Comparison of ENCODE assay signal across 23 cellular contexts in the genomic region with DNA sequence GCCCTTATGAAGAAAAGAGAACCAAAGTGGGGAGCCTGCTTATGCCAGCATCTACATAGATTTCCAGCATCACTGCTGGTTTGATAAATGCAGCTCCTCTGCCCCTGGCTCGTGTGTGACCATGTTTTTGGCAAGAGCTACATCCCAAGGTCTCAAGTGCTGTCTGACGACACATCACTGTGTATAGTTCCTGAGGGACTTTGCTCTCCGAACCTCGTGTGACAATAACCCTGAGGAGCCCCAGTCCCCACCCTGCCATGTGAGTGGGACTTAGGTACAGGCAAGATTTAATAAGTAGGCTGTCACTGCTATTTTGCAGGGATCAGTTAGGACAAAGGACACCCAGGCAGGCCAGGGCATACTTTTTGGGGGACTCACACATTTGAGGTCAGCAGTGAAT. TPM values are rescaled to one million over a fixed set of nuclear protein-coding genes. Genes with fewer than 3 reads are reported as not detected.
DNase-seq lines count a peak whose midpoint lies in the region; ATAC-seq, FAIRE-seq and TF ChIP-seq lines count a peak whose summit lies in the region.
"Had no signal": no experiment of that assay in that cellular context is flagged by ENCODE, and none has a peak within 500 bp of the region (broad histone marks: within the 10 kb centered on the region; RNA-seq: fewer than 3 reads in every experiment).

No MANE protein-coding gene starts in this region.

- H3K9ac ChIP-seq in HepG2 (ENCODE audit: insufficient read depth, low read depth, low read length), result no peak overlapping the region
- H3K9ac ChIP-seq: GM23248 had no signal

- H3K9me3 Mint-ChIP-seq in nephron progenitor cell, result peaks cover 7% of the 10 kb centered on the region
- H3K9me3 Mint-ChIP-seq: CD8-positive, alpha-beta T cell; IgD-negative memory B cell had no signal

- H3K27me3 Mint-ChIP-seq in nephron progenitor cell (ENCODE audit: low read depth, poor library complexity), result peaks cover 6% of the 10 kb centered on the region
- H3K27me3 Mint-ChIP-seq: IgD-negative memory B cell had no signal

- H3K4me1 Mint-ChIP-seq in nephron progenitor cell, result peaks cover 47% of the 10 kb centered on the region

- DNase-seq in HepG2 (ENCODE audit: low spot score) (no peak), right lobe of liver (no peak), Panc1 (ENCODE audit: low read depth, low spot score) (no peak), hepatocyte (ENCODE audit: low spot score) (no peak), small intestine (peak; percentile 69), nephron progenitor cell (no peak)
- DNase-seq: CD8-positive, alpha-beta T cell; COR-L47; DND-41; GDM1; GM23248 had no signal

- ATAC-seq in HepG2 (no peak), right lobe of liver (no peak), Panc1 (no peak), esophagus mucosa (no peak), HG02610 (IDR thresholded peaks at IDR 0.05; ENCODE audit: unreplicated experiment) (no peak)
- ATAC-seq: CD8-positive, alpha-beta T cell; HCT116 had no signal

- H3K4me1 ChIP-seq in HepG2 (ENCODE audit: insufficient read depth, low read length), result peaks cover 59% of the 10 kb centered on the region
- peaks cover 0 to 12% (median 0%) of the 10 kb centered on the region in 4 donors for H3K4me1 ChIP-seq in right lobe of liver
- peaks cover 30% of the 10 kb centered on the region for H3K4me1 ChIP-seq in Panc1 (ENCODE audit: control insufficient read depth, insufficient read depth, low read length)
- H3K4me1 ChIP-seq in hepatocyte (ENCODE audit: insufficient read depth), result peaks cover 4% of the 10 kb centered on the region
- H3K4me1 ChIP-seq in small intestine (ENCODE audit: control insufficient read depth in 2 of 2, insufficient read depth in 1 of 2, low read depth in 1 of 2, low read length in 1 of 2), result no peaks in the 10 kb centered on the region

- H3K36me3 ChIP-seq in HepG2 (replicated peaks in 1 of 2; ENCODE audit: control insufficient read depth in 1 of 2, insufficient read depth in 2 of 2, low read length in 2 of 2) (no peaks in the 10 kb centered on the region), right lobe of liver (no peaks in the 10 kb centered on the region), Panc1 (ENCODE audit: control insufficient read depth, insufficient read depth, low read length) (no peaks in the 10 kb centered on the region), hepatocyte (replicated peaks; ENCODE audit: insufficient read depth, low read depth) (no peaks in the 10 kb centered on the region), small intestine (ENCODE audit: control insufficient read depth in 2 of 2, insufficient read depth in 2 of 2, low read length in 2 of 2) (no peaks in the 10 kb centered on the region)

- CTCF ChIA-PET in HepG2 (lab: Yijun Ruan, JAX; ENCODE audit: low intra/inter-chr PET ratio, low total read pairs) (no interaction called here), Panc1 (lab: Charles Lee) (no interaction called here)

- TF ChIP-seq CTCF in HepG2 (CRISPR knock-in tag; IDR thresholded peaks at IDR 0.05), result no peak
- TF ChIP-seq CTCF in right lobe of liver (IDR thresholded peaks at IDR 0.05), result no peak
- no peak for TF ChIP-seq CTCF in Panc1 (IDR thresholded peaks at IDR 0.05)
- no peak for TF ChIP-seq CTCF in hepatocyte (IDR thresholded peaks at IDR 0.05; ENCODE audit: poor library complexity)
- no peak for TF ChIP-seq CTCF in nephron progenitor cell (IDR thresholded peaks at IDR 0.05)

- no peaks in the 10 kb centered on the region for H3K9me2 ChIP-seq in hepatocyte (replicated peaks; ENCODE audit: insufficient read depth)

- H3K27me3 ChIP-seq in HepG2 (ENCODE audit: control insufficient read depth in 1 of 2, insufficient read depth in 2 of 2, low read length in 2 of 2), result 0 out of 5 replicates have a peak, but pooled peaks cover 0 to 3% of the 10 kb centered on the region in 2 experiments
- H3K27me3 ChIP-seq in right lobe of liver, result no peaks in the 10 kb centered on the region
- no peaks in the 10 kb centered on the region for H3K27me3 ChIP-seq in Panc1 (ENCODE audit: control insufficient read depth, insufficient read depth, low read length)
- no peaks in the 10 kb centered on the region for H3K27me3 ChIP-seq in hepatocyte
- no peaks in the 10 kb centered on the region for H3K27me3 ChIP-seq in small intestine (ENCODE audit: control insufficient read depth in 2 of 2, insufficient read depth in 2 of 2, low read length in 2 of 2)

- POLR2A ChIA-PET in HepG2 (lab: Yijun Ruan, JAX) (interaction anchor here (0.9 kb wide), 1 partner anchor 23 kb away, joined by 3 read pairs; no protein-coding TSS in a partner anchor), Panc1 (lab: Charles Lee) (no interaction called here)

- BruUV-seq in HepG2 (replicated peaks; lab: Mats Ljungman, UMichigan) (no TSS peak), Panc1 (replicated peaks; lab: Mats Ljungman, UMichigan) (no TSS peak)

- H3K27ac ChIP-seq in HepG2 (ENCODE audit: extremely low read length, insufficient read depth, low read length) (no peak overlapping the region), right lobe of liver (no peak overlapping the region), Panc1 (ENCODE audit: low read length) (peak overlapping the region; percentile 36; the same call in 1 of the 2 replicates), hepatocyte (peak overlapping the region; percentile 34), small intestine (ENCODE audit: low read depth in 1 of 2, low read length in 1 of 2) (no peak overlapping the region)
- H3K27ac ChIP-seq: GM23248, HL-60 had no signal

- H3K4me3 ChIP-seq in HepG2 (replicated peaks in 1 of 3; ENCODE audit: insufficient read depth in 1 of 3, low read depth in 2 of 3, low read length in 3 of 3), result no peak overlapping the region
- no peak overlapping the region for H3K4me3 ChIP-seq in right lobe of liver
- no peak overlapping the region for H3K4me3 ChIP-seq in Panc1 (ENCODE audit: low read depth in 2 of 2, low read length in 2 of 2)
- no peak overlapping the region for H3K4me3 ChIP-seq in hepatocyte
- no peak overlapping the region for H3K4me3 ChIP-seq in small intestine (ENCODE audit: low read depth in 1 of 2, low read length in 2 of 2)
- H3K4me3 ChIP-seq: GM23248 had no signal

- FAIRE-seq in HepG2 (lab: Jason Lieb, UNC) (no peak), small intestine (lab: Jason Lieb, UNC) (no peak)
- FAIRE-seq: A204.1, D721Med, GM12892, GM19239, H54 had no signal

- H2AFZ ChIP-seq in HepG2 (ENCODE audit: low read length) (no peak overlapping the region), hepatocyte (no peak overlapping the region)
- H2AFZ ChIP-seq: GM23248 had no signal

- H3K27ac Mint-ChIP-seq in nephron progenitor cell, result no peak overlapping the region
- H3K27ac Mint-ChIP-seq: B cell; CD14-positive monocyte; CD8-positive, alpha-beta T cell; IgD-negative memory B cell had no signal

- intact Hi-C loops in HepG2 (cut with micrococcal nuclease; ENCODE audit: unreplicated experiment), result loop anchor here (5.0 kb wide), 1 partner anchor 284 kb away; no protein-coding TSS in a partner anchor
- intact Hi-C loops in right lobe of liver (cut with DNase I), result no loop called here
- intact Hi-C loops in Panc1 (cut with micrococcal nuclease; ENCODE audit: unreplicated experiment), result loop anchor here (10.0 kb wide), 1 partner anchor 131 kb away; no protein-coding TSS in a partner anchor

- WGBS in HepG2 (ENCODE audit: low lambda C conversion rate), result 17% methylated on average over 4 of the region's 4 CpGs
- WGBS in right lobe of liver (ENCODE audit: insufficient coverage, low coverage, low lambda C conversion rate, missing lambda C conversion rate), result 82% methylated on average over 3 of the region's 4 CpGs
- 75% methylated on average over 4 of the region's 4 CpGs for WGBS in hepatocyte (ENCODE audit: low lambda C conversion rate, missing lambda C conversion rate)
- WGBS in small intestine, 3 donors, result 20 to 55% (median 36%) methylated on average over 4 of the region's 4 CpGs

- TF ChIP-seq POLR2A in HepG2 (IDR thresholded peaks at IDR 0.05; ENCODE audit: insufficient read depth in 1 of 2, low read depth in 2 of 2, low read length in 2 of 2) (no peak), right lobe of liver (IDR thresholded peaks at IDR 0.05) (no peak)

- H3K4me2 ChIP-seq in HepG2 (ENCODE audit: low read depth, low read length) (peak overlapping the region; percentile 49; the same call in 1 of the 2 replicates), hepatocyte (no peak overlapping the region)

- H3K4me3 Mint-ChIP-seq in nephron progenitor cell, result no peak overlapping the region
- H3K4me3 Mint-ChIP-seq: B cell; CD14-positive monocyte; CD8-positive, alpha-beta T cell; IgD-negative memory B cell had no signal

- H3K9me3 ChIP-seq in HepG2 (ENCODE audit: low read length) (no peaks in the 10 kb centered on the region), right lobe of liver (no peaks in the 10 kb centered on the region), Panc1 (ENCODE audit: control insufficient read depth, insufficient read depth, low read depth, low read length) (no peaks in the 10 kb centered on the region), hepatocyte (ENCODE audit: low read depth) (no peaks in the 10 kb centered on the region), small intestine (ENCODE audit: control insufficient read depth, low read depth) (no peaks in the 10 kb centered on the region)

- in situ Hi-C loops in HepG2 (cut with HindIII; ENCODE audit: extremely low pct_ligation_motif_present, low pct_unique_long_range_greater_than_20kb), result loop anchor here (25.0 kb wide), 1 partner anchor 284 kb away; no protein-coding TSS in a partner anchor
- in situ Hi-C loops in Panc1 (cut with HindIII; ENCODE audit: low pct_unique_long_range_greater_than_20kb, low sequenced_read_pairs), result no loop called here

- H3K36me3 Mint-ChIP-seq in nephron progenitor cell (ENCODE audit: low read depth), result peaks cover under 1% of the 10 kb centered on the region
- H3K36me3 Mint-ChIP-seq: CD8-positive, alpha-beta T cell; IgD-negative memory B cell had no signal

- TF ChIP-seq EP300 in HepG2 (IDR thresholded peaks at IDR 0.05; ENCODE audit: low read depth in 2 of 2, low read length in 2 of 2), result no peak
- TF ChIP-seq EP300 in HepG2 (CRISPR knock-in tag; IDR thresholded peaks at IDR 0.05; ENCODE audit: borderline replicate concordance), result no peak

- H3K79me2 ChIP-seq in HepG2 (ENCODE audit: insufficient read depth, low read length), result no peaks in the 10 kb centered on the region
- H3K79me2 ChIP-seq in hepatocyte, result no peaks in the 10 kb centered on the region

- TF ChIP-seq RAD21 in HepG2 (CRISPR knock-in tag; IDR thresholded peaks at IDR 0.05), result no peak

- H4K20me1 ChIP-seq in HepG2 (ENCODE audit: insufficient read depth, low read length) (no peaks in the 10 kb centered on the region), hepatocyte (ENCODE audit: insufficient read depth, poor library complexity, severe bottlenecking) (no peaks in the 10 kb centered on the region)

RNA-seq across cellular contexts. Expression of a gene that starts 28.8 kb away (rescaled TPM):
- total RNA-seq in HepG2 (2016; rRNA removed; fragmentation: Illumina TruSeq; extraction: Trizol) (18.6 and 21.9 TPM in 2 replicates), right lobe of liver (10 to 100 TPM; 17.5 to 38.4 (median 25.0) TPM), Panc1 (2021; ENCODE audit: unreplicated experiment) (217 TPM), hepatocyte (39.8 and 46.0 TPM in 2 replicates), esophagus mucosa (33.0 TPM)
- 254 and 312 TPM in 2 replicates for total RNA-seq in HepG2 (2016; cell fraction: cytosol; rRNA removed; fragmentation: Illumina TruSeq; extraction: Trizol; ENCODE audit: low read depth)
- 13.9 and 17.5 TPM in 2 replicates for total RNA-seq in HepG2 (2016; cell fraction: insoluble cytoplasmic fraction; rRNA removed; fragmentation: Illumina TruSeq; extraction: Trizol)
- 58.9 and 60.2 TPM in 2 replicates for total RNA-seq in HepG2 (2016; cell fraction: membrane; rRNA removed; fragmentation: Illumina TruSeq; extraction: Trizol)
- 39.1 and 43.0 TPM in 2 replicates for total RNA-seq in HepG2 (2016; cell fraction: nucleus; rRNA removed; fragmentation: Illumina TruSeq; extraction: Trizol)
- polyA plus RNA-seq in HepG2 (2011; rRNA removed) (15.9 and 18.3 TPM in 2 replicates), hepatocyte (62.8 and 74.3 TPM in 2 replicates), small intestine (10 to 100 TPM; 19.5 to 28.1 (median 23.5) TPM)
- 7.2 and 7.4 TPM in 2 replicates for polyA plus RNA-seq in HepG2 (2011; cell fraction: cytosol; rRNA removed)
- polyA plus RNA-seq in HepG2 (2011; cell fraction: nucleus; rRNA removed), result 66.9 and 79.6 TPM in 2 replicates
- 42.4 and 45.9 TPM in 2 replicates for polyA plus RNA-seq in HepG2 (2012)
- polyA plus RNA-seq in HepG2 (2016; cell fraction: cytosol; fragmentation: Illumina TruSeq; extraction: Trizol; ENCODE audit: low read depth), result 1.7 and 2.2 TPM in 2 replicates
- polyA plus RNA-seq in HepG2 (2016; cell fraction: insoluble cytoplasmic fraction; fragmentation: Illumina TruSeq; extraction: Trizol; ENCODE audit: low read depth), result 11.9 and 19.5 TPM in 2 replicates
- 5.0 and 7.3 TPM in 2 replicates for polyA plus RNA-seq in HepG2 (2016; cell fraction: membrane; fragmentation: Illumina TruSeq; extraction: Trizol; ENCODE audit: low read depth)
- 58.3 and 59.3 TPM in 2 replicates for polyA plus RNA-seq in HepG2 (2016; cell fraction: nucleus; fragmentation: Illumina TruSeq; extraction: Trizol; ENCODE audit: insufficient read depth, low read depth)
- polyA minus RNA-seq in HepG2 (2011; rRNA and poly(A)+ RNA removed; ENCODE audit: low replicate concordance), result 39.2 and 98.5 TPM in 2 replicates
- polyA minus RNA-seq in HepG2 (2011; cell fraction: cytosol; rRNA and poly(A)+ RNA removed), result 79.8 and 99.4 TPM in 2 replicates
- 178 and 188 TPM in 2 replicates for polyA minus RNA-seq in HepG2 (2011; cell fraction: nucleus; rRNA and poly(A)+ RNA removed)
- 196 TPM for polyA plus RNA-seq in Panc1 (2012; ENCODE audit: insufficient read length)

RNA-seq across cellular contexts. Expression of a gene that starts 32.2 kb away (rescaled TPM):
- total RNA-seq in HepG2 (2016; rRNA removed; fragmentation: Illumina TruSeq; extraction: Trizol), result 1,559 and 2,216 TPM in 2 replicates
- total RNA-seq in HepG2 (2016; cell fraction: cytosol; rRNA removed; fragmentation: Illumina TruSeq; extraction: Trizol; ENCODE audit: low read depth), result 233 and 251 TPM in 2 replicates
- 1,559 and 2,270 TPM in 2 replicates for total RNA-seq in HepG2 (2016; cell fraction: insoluble cytoplasmic fraction; rRNA removed; fragmentation: Illumina TruSeq; extraction: Trizol)
- total RNA-seq in HepG2 (2016; cell fraction: membrane; rRNA removed; fragmentation: Illumina TruSeq; extraction: Trizol), result 352 and 366 TPM in 2 replicates
- total RNA-seq in HepG2 (2016; cell fraction: nucleus; rRNA removed; fragmentation: Illumina TruSeq; extraction: Trizol), result 647 and 688 TPM in 2 replicates
- polyA plus RNA-seq in HepG2 (2011; rRNA removed), result 2,835 and 3,103 TPM in 2 replicates
- polyA plus RNA-seq in HepG2 (2011; cell fraction: cytosol; rRNA removed), result 2,814 and 3,536 TPM in 2 replicates
- polyA plus RNA-seq in HepG2 (2011; cell fraction: nucleus; rRNA removed), result 1,312 and 1,364 TPM in 2 replicates
- 2,599 and 3,087 TPM in 2 replicates for polyA plus RNA-seq in HepG2 (2012)
- polyA plus RNA-seq in HepG2 (2016; cell fraction: cytosol; fragmentation: Illumina TruSeq; extraction: Trizol; ENCODE audit: low read depth), result 244 and 257 TPM in 2 replicates
- polyA plus RNA-seq in HepG2 (2016; cell fraction: insoluble cytoplasmic fraction; fragmentation: Illumina TruSeq; extraction: Trizol; ENCODE audit: low read depth), result 2,184 and 2,214 TPM in 2 replicates
- 258 and 284 TPM in 2 replicates for polyA plus RNA-seq in HepG2 (2016; cell fraction: membrane; fragmentation: Illumina TruSeq; extraction: Trizol; ENCODE audit: low read depth)
- polyA plus RNA-seq in HepG2 (2016; cell fraction: nucleus; fragmentation: Illumina TruSeq; extraction: Trizol; ENCODE audit: insufficient read depth, low read depth), result 796 and 841 TPM in 2 replicates
- polyA minus RNA-seq in HepG2 (2011; rRNA and poly(A)+ RNA removed; ENCODE audit: low replicate concordance), result 4,265 and 4,548 TPM in 2 replicates
- polyA minus RNA-seq in HepG2 (2011; cell fraction: cytosol; rRNA and poly(A)+ RNA removed), result 2,231 and 2,479 TPM in 2 replicates
- polyA minus RNA-seq in HepG2 (2011; cell fraction: nucleus; rRNA and poly(A)+ RNA removed), result 525 and 715 TPM in 2 replicates
- total RNA-seq in right lobe of liver, result 100 to 1,000 TPM; 314 to 792 (median 539) TPM
- 2,480 TPM for total RNA-seq in Panc1 (2021; ENCODE audit: unreplicated experiment)
- 3,248 TPM for polyA plus RNA-seq in Panc1 (2012; ENCODE audit: insufficient read length)
- 580 and 659 TPM in 2 replicates for total RNA-seq in hepatocyte
- polyA plus RNA-seq in hepatocyte, result 868 and 876 TPM in 2 replicates
- 100 to 1,000 TPM; 491 to 829 (median 492) TPM for polyA plus RNA-seq in small intestine
- total RNA-seq in esophagus mucosa, result 1,388 TPM

Comparison
In these comparisons a context has a peak if more than half of its experiments do, and no peak if none do; other contexts are left out.
1. intact Hi-C loops: an anchor here in HepG2 (5.0 kb wide) and Panc1 (10.0 kb wide); none called in right lobe of liver.
2. H3K27ac ChIP-seq: peak in Panc1 (single experiment) and hepatocyte (single experiment); none in HepG2 (single experiment), right lobe of liver (0 of 3) and small intestine (0 of 2).